1 cellular context compared by ENCODE assay signal in the genomic region with DNA sequence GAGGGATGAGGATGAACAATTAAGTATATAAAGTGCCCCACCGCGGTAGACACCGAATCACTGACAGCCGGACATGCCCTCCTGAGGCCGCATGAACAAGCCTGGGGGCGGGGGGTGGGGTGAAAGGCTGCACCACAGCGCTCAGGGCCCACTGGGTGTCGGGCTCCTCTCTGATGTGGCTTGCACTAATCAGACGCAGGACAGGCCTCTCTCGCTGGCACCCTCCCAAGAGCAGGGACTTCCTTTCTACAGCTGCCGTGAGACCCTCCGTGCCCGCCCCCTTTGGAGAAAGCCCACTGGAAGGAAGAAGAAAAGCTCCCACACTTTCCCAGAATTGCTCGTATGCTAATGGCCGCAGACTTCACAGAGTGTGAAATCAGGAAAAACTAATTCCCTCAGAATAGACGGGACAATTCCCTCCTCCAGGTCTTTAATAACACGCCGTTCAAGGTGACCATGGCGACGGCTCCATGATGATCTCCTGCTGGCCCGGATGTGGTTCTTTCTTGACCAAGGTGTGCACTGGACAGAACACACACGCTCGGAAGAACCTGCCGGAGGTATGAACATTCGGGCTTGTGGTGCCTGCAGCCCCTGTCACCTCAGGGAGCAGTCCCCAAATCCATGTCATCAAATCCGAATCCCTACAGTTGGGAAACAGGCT.
TF ChIP-seq lines count a peak whose summit lies in the region.

No MANE protein-coding gene starts in this region.

TF ChIP-seq in WTC11, 78 proteins besides CTCF, POLR2A, EP300 and RAD21 (continued from another document):
- TF ChIP-seq, protein P1, sequence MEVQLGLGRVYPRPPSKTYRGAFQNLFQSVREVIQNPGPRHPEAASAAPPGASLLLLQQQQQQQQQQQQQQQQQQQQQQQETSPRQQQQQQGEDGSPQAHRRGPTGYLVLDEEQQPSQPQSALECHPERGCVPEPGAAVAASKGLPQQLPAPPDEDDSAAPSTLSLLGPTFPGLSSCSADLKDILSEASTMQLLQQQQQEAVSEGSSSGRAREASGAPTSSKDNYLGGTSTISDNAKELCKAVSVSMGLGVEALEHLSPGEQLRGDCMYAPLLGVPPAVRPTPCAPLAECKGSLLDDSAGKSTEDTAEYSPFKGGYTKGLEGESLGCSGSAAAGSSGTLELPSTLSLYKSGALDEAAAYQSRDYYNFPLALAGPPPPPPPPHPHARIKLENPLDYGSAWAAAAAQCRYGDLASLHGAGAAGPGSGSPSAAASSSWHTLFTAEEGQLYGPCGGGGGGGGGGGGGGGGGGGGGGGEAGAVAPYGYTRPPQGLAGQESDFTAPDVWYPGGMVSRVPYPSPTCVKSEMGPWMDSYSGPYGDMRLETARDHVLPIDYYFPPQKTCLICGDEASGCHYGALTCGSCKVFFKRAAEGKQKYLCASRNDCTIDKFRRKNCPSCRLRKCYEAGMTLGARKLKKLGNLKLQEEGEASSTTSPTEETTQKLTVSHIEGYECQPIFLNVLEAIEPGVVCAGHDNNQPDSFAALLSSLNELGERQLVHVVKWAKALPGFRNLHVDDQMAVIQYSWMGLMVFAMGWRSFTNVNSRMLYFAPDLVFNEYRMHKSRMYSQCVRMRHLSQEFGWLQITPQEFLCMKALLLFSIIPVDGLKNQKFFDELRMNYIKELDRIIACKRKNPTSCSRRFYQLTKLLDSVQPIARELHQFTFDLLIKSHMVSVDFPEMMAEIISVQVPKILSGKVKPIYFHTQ (CRISPR knock-in tag; IDR thresholded peaks at IDR 0.05) = no peak
- TF ChIP-seq, protein P2, sequence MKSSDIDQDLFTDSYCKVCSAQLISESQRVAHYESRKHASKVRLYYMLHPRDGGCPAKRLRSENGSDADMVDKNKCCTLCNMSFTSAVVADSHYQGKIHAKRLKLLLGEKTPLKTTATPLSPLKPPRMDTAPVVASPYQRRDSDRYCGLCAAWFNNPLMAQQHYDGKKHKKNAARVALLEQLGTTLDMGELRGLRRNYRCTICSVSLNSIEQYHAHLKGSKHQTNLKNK (CRISPR knock-in tag; IDR thresholded peaks at IDR 0.05) = no peak
- TF ChIP-seq FOXJ3 (CRISPR knock-in tag; IDR thresholded peaks at IDR 0.05; ENCODE audit: borderline replicate concordance) = no peak
